In the genomic region with DNA sequence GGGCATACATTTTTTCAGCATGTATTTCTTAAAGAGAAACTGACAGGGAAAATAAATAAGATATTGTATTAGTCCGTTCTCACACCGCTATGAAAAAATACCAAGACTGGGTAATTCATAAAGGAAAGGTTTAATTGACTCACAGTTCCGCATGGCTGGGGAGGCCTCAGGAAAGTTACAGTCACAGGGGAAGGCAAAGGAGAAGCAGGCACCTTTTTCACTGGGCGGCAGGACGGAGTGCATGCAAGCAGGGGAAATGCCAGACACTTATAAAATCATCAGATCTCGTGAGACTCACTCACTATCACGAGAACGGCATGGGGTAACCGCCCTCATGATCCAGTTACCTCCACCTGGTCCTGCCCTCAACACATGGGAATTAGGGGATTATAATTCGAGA, we compare ENCODE assay signal across 18 cellular contexts. TPM values are rescaled to one million over a fixed set of nuclear protein-coding genes. Genes with fewer than 3 reads are reported as not detected.
DNase-seq lines count a peak whose midpoint lies in the region; ATAC-seq and TF ChIP-seq lines count a peak whose summit lies in the region.
"Had no signal": no experiment of that assay in that cellular context is flagged by ENCODE, and none has a peak within 500 bp of the region (broad histone marks: within the 10 kb centered on the region; RNA-seq: fewer than 3 reads in every experiment).

No MANE protein-coding gene starts in this region.

- POLR2A ChIA-PET in naive thymus-derived CD4-positive, alpha-beta T cell (lab: Charles Lee) = no interaction called here

- peaks cover 0 to 4% (median 2%) of the 10 kb centered on the region in 3 donors for H3K27me3 Mint-ChIP-seq in CD14-positive monocyte (ENCODE audit: low read depth in 3 of 3)
- H3K27me3 Mint-ChIP-seq in naive thymus-derived CD4-positive, alpha-beta T cell = no peaks in the 10 kb centered on the region
- H3K27me3 Mint-ChIP-seq in activated naive CD8-positive, alpha-beta T cell treated with anti-CD3 and anti-CD28 coated beads, Interleukin-2, amount 50 U/mL, for 24 hours = no peaks in the 10 kb centered on the region
- H3K27me3 Mint-ChIP-seq: activated naive CD4-positive, alpha-beta T cell treated with anti-CD3 and anti-CD28 coated beads, Interleukin-2, amount 50 U/mL, for 24 hours; natural killer cell treated with Interleukin-12 subunit alpha and Interleukin-12 subunit beta and Interleukin-15 and Interleukin-18, amount 100 ng/mL, for 72 hours had no signal

- DNase-seq in CD14-positive monocyte (ENCODE audit: low spot score) (peak; percentile 83), KG1 (lab: John Stamatoyannopoulos, UW) (peak; percentile 78), UCSD-AML1 (lab: John Stamatoyannopoulos, UW; ENCODE audit: unreplicated experiment) (peak; percentile 66)
- DNase-seq in naive thymus-derived CD4-positive, alpha-beta T cell = no peak
- DNase-seq in activated CD4-positive, alpha-beta T cell treated with anti-CD3 and anti-CD28 coated beads, Interleukin-2, amount 50 U/mL, for 48 hours = no peak
- DNase-seq in activated naive CD8-positive, alpha-beta T cell treated with anti-CD3 and anti-CD28 coated beads, Interleukin-2, amount 50 U/mL, for 24 hours = no peak
- DNase-seq: GM23248, hypothalamus, NCI-H1417, NCI-H2227 treated with DMSO at 0.1 percent for 48 hours, OCI-M1, SW 1271 had no signal

- TF ChIP-seq CTCF in CD14-positive monocyte (IDR thresholded peaks at IDR 0.05) = no peak

- intact Hi-C loops in CD14-positive monocyte (cut with micrococcal nuclease) = loop anchor here (5.0 kb wide), 2 partner anchors 42 to 112 kb away; a partner anchor contains a TSS
- intact Hi-C loops in naive thymus-derived CD4-positive, alpha-beta T cell (cut with micrococcal nuclease) = no loop called here

- ATAC-seq in naive thymus-derived CD4-positive, alpha-beta T cell = peak; percentile 62
- ATAC-seq in GM18861 (IDR thresholded peaks at IDR 0.05; ENCODE audit: unreplicated experiment) (no peak), HG03039 (IDR thresholded peaks at IDR 0.05; ENCODE audit: unreplicated experiment) (no peak)
- ATAC-seq in activated naive CD8-positive, alpha-beta T cell treated with anti-CD3 and anti-CD28 coated beads, Interleukin-2, amount 50 U/mL, for 24 hours = no peak

- no peaks in the 10 kb centered on the region for H3K27me3 ChIP-seq in naive thymus-derived CD4-positive, alpha-beta T cell (ENCODE audit: control insufficient read depth in 2 of 2, insufficient read depth in 2 of 2, low read length in 2 of 2)
- H3K27me3 ChIP-seq: breast epithelium had no signal

- no peaks in the 10 kb centered on the region for H3K4me1 ChIP-seq in naive thymus-derived CD4-positive, alpha-beta T cell (ENCODE audit: control insufficient read depth in 2 of 2, insufficient read depth in 2 of 2, low read length in 2 of 2)
- H3K4me1 ChIP-seq: breast epithelium had no signal

- peaks cover 0 to 33% (median 3%) of the 10 kb centered on the region in 3 experiments for H3K36me3 ChIP-seq in naive thymus-derived CD4-positive, alpha-beta T cell (ENCODE audit: control insufficient read depth in 2 of 3, insufficient read depth in 3 of 3, low read length in 3 of 3)
- H3K36me3 ChIP-seq: breast epithelium, thoracic aorta had no signal

- peaks cover 27 to 28% of the 10 kb centered on the region in 2 donors for H3K36me3 Mint-ChIP-seq in CD14-positive monocyte
- H3K36me3 Mint-ChIP-seq in naive thymus-derived CD4-positive, alpha-beta T cell = peaks cover 0 to 44% (median 9%) of the 10 kb centered on the region in 5 donors
- H3K36me3 Mint-ChIP-seq in activated naive CD8-positive, alpha-beta T cell treated with anti-CD3 and anti-CD28 coated beads, Interleukin-2, amount 50 U/mL, for 24 hours (ENCODE audit: low read depth) = peaks cover 28% of the 10 kb centered on the region
- H3K36me3 Mint-ChIP-seq: natural killer cell treated with Interleukin-12 subunit alpha and Interleukin-12 subunit beta and Interleukin-15 and Interleukin-18, amount 100 ng/mL, for 72 hours had no signal

- peak overlapping the region; percentile 95 to 99 (median 98) for H3K27ac Mint-ChIP-seq in CD14-positive monocyte
- H3K27ac Mint-ChIP-seq in naive thymus-derived CD4-positive, alpha-beta T cell = no peak overlapping the region
- H3K27ac Mint-ChIP-seq in activated naive CD8-positive, alpha-beta T cell treated with anti-CD3 and anti-CD28 coated beads, Interleukin-2, amount 50 U/mL, for 24 hours = no peak overlapping the region
- H3K27ac Mint-ChIP-seq: activated naive CD4-positive, alpha-beta T cell treated with anti-CD3 and anti-CD28 coated beads, Interleukin-2, amount 50 U/mL, for 24 hours; natural killer cell treated with Interleukin-12 subunit alpha and Interleukin-12 subunit beta and Interleukin-15 and Interleukin-18, amount 100 ng/mL, for 72 hours had no signal

- CTCF ChIA-PET in naive thymus-derived CD4-positive, alpha-beta T cell (lab: Charles Lee) = no interaction called here

- H3K4me3 Mint-ChIP-seq in CD14-positive monocyte = peak overlapping the region; percentile 38 to 77
- H3K4me3 Mint-ChIP-seq in naive thymus-derived CD4-positive, alpha-beta T cell = no peak overlapping the region
- H3K4me3 Mint-ChIP-seq in activated naive CD8-positive, alpha-beta T cell treated with anti-CD3 and anti-CD28 coated beads, Interleukin-2, amount 50 U/mL, for 24 hours = no peak overlapping the region
- H3K4me3 Mint-ChIP-seq: activated naive CD4-positive, alpha-beta T cell treated with anti-CD3 and anti-CD28 coated beads, Interleukin-2, amount 50 U/mL, for 24 hours had no signal

- H3K9me3 ChIP-seq in naive thymus-derived CD4-positive, alpha-beta T cell (ENCODE audit: control insufficient read depth in 2 of 3, low read length in 3 of 3) = no peaks in the 10 kb centered on the region
- H3K9me3 ChIP-seq: breast epithelium, thoracic aorta had no signal

- H3K4me1 Mint-ChIP-seq in CD14-positive monocyte = peaks cover 41% of the 10 kb centered on the region
- H3K4me1 Mint-ChIP-seq in naive thymus-derived CD4-positive, alpha-beta T cell = peaks cover 6 to 34% (median 20%) of the 10 kb centered on the region in 7 donors
- peaks cover 10% of the 10 kb centered on the region for H3K4me1 Mint-ChIP-seq in activated naive CD8-positive, alpha-beta T cell treated with anti-CD3 and anti-CD28 coated beads, Interleukin-2, amount 50 U/mL, for 24 hours

- H3K9me3 Mint-ChIP-seq in CD14-positive monocyte = peaks cover 0 to 2% (median 0%) of the 10 kb centered on the region in 7 donors
- no peaks in the 10 kb centered on the region for H3K9me3 Mint-ChIP-seq in naive thymus-derived CD4-positive, alpha-beta T cell
- no peaks in the 10 kb centered on the region for H3K9me3 Mint-ChIP-seq in activated naive CD8-positive, alpha-beta T cell treated with anti-CD3 and anti-CD28 coated beads, Interleukin-2, amount 50 U/mL, for 24 hours
- H3K9me3 Mint-ChIP-seq: activated naive CD4-positive, alpha-beta T cell treated with anti-CD3 and anti-CD28 coated beads, Interleukin-2, amount 50 U/mL, for 24 hours; natural killer cell treated with Interleukin-12 subunit alpha and Interleukin-12 subunit beta and Interleukin-15 and Interleukin-18, amount 100 ng/mL, for 72 hours had no signal

- H3K27ac ChIP-seq in naive thymus-derived CD4-positive, alpha-beta T cell (ENCODE audit: low read depth, low read length) = no peak overlapping the region
- H3K27ac ChIP-seq: breast epithelium, GM23248, thoracic aorta had no signal

- H3K4me3 ChIP-seq in naive thymus-derived CD4-positive, alpha-beta T cell (ENCODE audit: low read length) = no peak overlapping the region
- H3K4me3 ChIP-seq: breast epithelium, GM23248, thoracic aorta had no signal

RNA-seq across cellular contexts. Expression of a gene that starts 44.2 kb away (rescaled TPM):
- polyA plus RNA-seq in CD14-positive monocyte = 10 to 100 TPM in 1 of 2 donors, 1 to 10 TPM in 1; 7.5 to 15.5 TPM
- total RNA-seq in naive thymus-derived CD4-positive, alpha-beta T cell = 10 to 100 TPM; 41.5 to 71.0 (median 52.3) TPM
- 10 to 100 TPM; 14.3 to 14.8 TPM for polyA plus RNA-seq in naive thymus-derived CD4-positive, alpha-beta T cell

Comparison
In these comparisons a context has a peak if more than half of its experiments do, and no peak if none do; other contexts are left out.
1. DNase-seq: peak in CD14-positive monocyte (single experiment), KG1 (single experiment) and UCSD-AML1 (single experiment); none in naive thymus-derived CD4-positive, alpha-beta T cell (0 of 9), activated CD4-positive, alpha-beta T cell treated with anti-CD3 and anti-CD28 coated beads, Interleukin-2, amount 50 U/mL, for 48 hours (0 of 2) and activated naive CD8-positive, alpha-beta T cell treated with anti-CD3 and anti-CD28 coated beads, Interleukin-2, amount 50 U/mL, for 24 hours (single experiment).
2. H3K27ac Mint-ChIP-seq: peak in CD14-positive monocyte (7 of 7); none in naive thymus-derived CD4-positive, alpha-beta T cell (0 of 9) and activated naive CD8-positive, alpha-beta T cell treated with anti-CD3 and anti-CD28 coated beads, Interleukin-2, amount 50 U/mL, for 24 hours (single experiment).
3. H3K4me3 Mint-ChIP-seq: peak in CD14-positive monocyte (2 of 2); none in naive thymus-derived CD4-positive, alpha-beta T cell (0 of 10) and activated naive CD8-positive, alpha-beta T cell treated with anti-CD3 and anti-CD28 coated beads, Interleukin-2, amount 50 U/mL, for 24 hours (single experiment).
4. intact Hi-C loops: an anchor here in CD14-positive monocyte (5.0 kb wide); none called in naive thymus-derived CD4-positive, alpha-beta T cell.